In the genomic region with DNA sequence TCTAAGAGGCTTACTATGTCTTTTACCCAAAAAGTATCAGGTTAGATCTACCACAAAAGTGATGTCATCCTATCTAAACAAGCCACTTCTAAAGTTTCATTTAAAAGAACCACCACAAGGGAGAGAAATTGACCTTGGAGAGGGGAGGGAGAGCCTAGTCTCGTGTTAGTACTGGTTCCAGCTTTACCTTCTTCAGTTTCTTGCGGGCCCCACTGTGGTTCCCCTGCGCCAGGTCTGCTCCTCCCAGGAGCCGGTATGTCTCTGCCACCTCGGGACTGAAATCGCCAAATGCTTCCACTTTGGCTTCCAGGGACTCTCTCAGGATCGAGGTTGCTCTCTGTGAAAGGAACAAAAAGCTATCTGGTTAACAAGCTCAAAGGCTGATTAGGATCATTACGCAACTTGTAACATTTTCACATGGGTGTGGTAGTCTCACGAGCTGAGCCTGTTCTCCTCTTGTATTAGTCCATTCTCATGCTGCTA, we compare ENCODE assay signal across 12 cellular contexts. TPM values are rescaled to one million over a fixed set of nuclear protein-coding genes. Genes with fewer than 3 reads are reported as not detected.
DNase-seq lines count a peak whose midpoint lies in the region; ATAC-seq and TF ChIP-seq lines count a peak whose summit lies in the region.
"Had no signal": no experiment of that assay in that cellular context is flagged by ENCODE, and none has a peak within 500 bp of the region (broad histone marks: within the 10 kb centered on the region; RNA-seq: fewer than 3 reads in every experiment).

No MANE protein-coding gene starts in this region.

- CTCF ChIA-PET in HEK293 (lab: Yijun Ruan, JAX): interaction anchor here (1.0 to 1.3 kb wide), 2 partner anchors 30 to 821 kb away, joined by 3 read pairs; no protein-coding TSS in a partner anchor
- CTCF ChIA-PET in CD8-positive, alpha-beta memory T cell (lab: Charles Lee): no interaction called here

- H3K36me3 ChIP-seq in HEK293 (ENCODE audit: control insufficient read depth in 2 of 2, insufficient read depth in 1 of 2, low read length in 2 of 2) (peaks cover 4 to 12% of the 10 kb centered on the region in 2 experiments), esophagus (ENCODE audit: control insufficient read depth in 2 of 2, insufficient read depth in 2 of 2, low read length in 1 of 2) (peaks cover 3 to 8% of the 10 kb centered on the region in 2 donors), psoas muscle (ENCODE audit: insufficient read depth in 1 of 2, low read depth in 1 of 2) (peaks cover 0 to 11% of the 10 kb centered on the region in 2 donors)
- H3K36me3 ChIP-seq in CD8-positive, alpha-beta memory T cell (ENCODE audit: insufficient read depth, low read length): no peaks in the 10 kb centered on the region
- H3K36me3 ChIP-seq: WERI-Rb-1 had no signal

- no peaks in the 10 kb centered on the region for H3K27me3 ChIP-seq in esophagus (ENCODE audit: control insufficient read depth in 1 of 2, insufficient read depth in 2 of 2, low read length in 2 of 2)
- no peaks in the 10 kb centered on the region for H3K27me3 ChIP-seq in psoas muscle (ENCODE audit: insufficient read depth in 3 of 3, low read length in 2 of 3)
- H3K27me3 ChIP-seq in CD8-positive, alpha-beta memory T cell (ENCODE audit: insufficient read depth, low read length, poor library complexity, severe bottlenecking): no peaks in the 10 kb centered on the region

- no peaks in the 10 kb centered on the region for H3K9me3 ChIP-seq in HEK293 (ENCODE audit: control insufficient read depth, insufficient read depth, low read depth, low read length)
- no peaks in the 10 kb centered on the region for H3K9me3 ChIP-seq in esophagus (ENCODE audit: control insufficient read depth in 2 of 2, insufficient read depth in 1 of 2, low read depth in 1 of 2, low read length in 1 of 2)
- no peaks in the 10 kb centered on the region for H3K9me3 ChIP-seq in psoas muscle
- H3K9me3 ChIP-seq in CD8-positive, alpha-beta memory T cell (ENCODE audit: low read length): no peaks in the 10 kb centered on the region

- no peaks in the 10 kb centered on the region for H3K36me3 Mint-ChIP-seq in CD8-positive, alpha-beta memory T cell

- no peak overlapping the region for H3K27ac Mint-ChIP-seq in CD8-positive, alpha-beta memory T cell
- H3K27ac Mint-ChIP-seq: activated T-cell treated with anti-CD3 and anti-CD28 coated beads, Interleukin-2, amount 50 U/mL, for 24 hours had no signal

- H3K27me3 Mint-ChIP-seq in CD8-positive, alpha-beta memory T cell: peaks cover 1 to 16% of the 10 kb centered on the region in 2 donors
- H3K27me3 Mint-ChIP-seq: activated T-cell treated with anti-CD3 and anti-CD28 coated beads, Interleukin-2, amount 50 U/mL, for 24 hours had no signal

- H3K27ac ChIP-seq in HEK293 (ENCODE audit: extremely low read depth, low read depth, low read length) (no peak overlapping the region), esophagus (ENCODE audit: low read depth in 2 of 2, low read length in 1 of 2) (peak overlapping the region; percentile 62 to 85), psoas muscle (no peak overlapping the region)
- H3K27ac ChIP-seq in CD8-positive, alpha-beta memory T cell (ENCODE audit: low read depth, low read length): no peak overlapping the region
- H3K27ac ChIP-seq: WERI-Rb-1 had no signal

- POLR2A ChIA-PET in HEK293 (lab: Yijun Ruan, JAX): no interaction called here
- POLR2A ChIA-PET in CD8-positive, alpha-beta memory T cell (lab: Charles Lee): no interaction called here

- peak overlapping the region in 1 of 7 donors; percentile 7 for H3K4me3 Mint-ChIP-seq in CD8-positive, alpha-beta memory T cell
- H3K4me3 Mint-ChIP-seq: activated T-cell treated with anti-CD3 and anti-CD28 coated beads, Interleukin-2, amount 50 U/mL, for 24 hours had no signal

- no peaks in the 10 kb centered on the region for H3K4me1 Mint-ChIP-seq in CD8-positive, alpha-beta memory T cell

- WGBS in esophagus, 2 donors: 73 to 74% methylated on average over 9 of the region's 9 CpGs
- WGBS in psoas muscle, 3 donors: 67 to 76% (median 68%) methylated on average over 9 of the region's 9 CpGs

- intact Hi-C loops in psoas muscle (cut with DNase I): no loop called here

- DNase-seq in MV-4-11 (lab: John Stamatoyannopoulos, UW): peak; percentile 25
- no peak for DNase-seq in psoas muscle
- no peak for DNase-seq in CD8-positive, alpha-beta memory T cell
- DNase-seq: activated T-cell treated with anti-CD3 and anti-CD28 coated beads, Interleukin-2, amount 50 U/mL, for 24 hours; NCI-H446; RPMI8226; WERI-Rb-1 had no signal

- H3K9me3 Mint-ChIP-seq in CD8-positive, alpha-beta memory T cell: no peaks in the 10 kb centered on the region
- H3K9me3 Mint-ChIP-seq: activated T-cell treated with anti-CD3 and anti-CD28 coated beads, Interleukin-2, amount 50 U/mL, for 24 hours had no signal

- ATAC-seq in psoas muscle: peak in 3 of 4 donors; percentile 27 to 71 (median 32)
- no peak for ATAC-seq in GM18870 (IDR thresholded peaks at IDR 0.05; ENCODE audit: unreplicated experiment)
- no peak for ATAC-seq in GM19351 (IDR thresholded peaks at IDR 0.05; ENCODE audit: unreplicated experiment)
- ATAC-seq: HCT116 had no signal

- TF ChIP-seq CTCF in HEK293 (tag by site-specific recombination; IDR thresholded peaks at IDR 0.05) (no peak), psoas muscle (IDR thresholded peaks at IDR 0.05) (no peak)

- no peak overlapping the region for H3K4me3 ChIP-seq in HEK293 (ENCODE audit: low read depth, low read length)
- H3K4me3 ChIP-seq in esophagus (ENCODE audit: low read depth in 1 of 2, low read length in 2 of 2): no peak overlapping the region
- H3K4me3 ChIP-seq in psoas muscle: no peak overlapping the region
- no peak overlapping the region for H3K4me3 ChIP-seq in CD8-positive, alpha-beta memory T cell (ENCODE audit: low read length)

- H3K4me1 ChIP-seq in HEK293 (ENCODE audit: control insufficient read depth, insufficient read depth, low read length) (peaks cover 8% of the 10 kb centered on the region), esophagus (ENCODE audit: control insufficient read depth in 2 of 2, insufficient read depth in 2 of 2, low read length in 1 of 2) (peaks cover 2% of the 10 kb centered on the region in 2 donors), psoas muscle (no peaks in the 10 kb centered on the region)
- no peaks in the 10 kb centered on the region for H3K4me1 ChIP-seq in CD8-positive, alpha-beta memory T cell (ENCODE audit: insufficient read depth, low read length)

TF ChIP-seq in HEK293, 187 proteins besides CTCF, POLR2A, EP300 and RAD21 (continues in another document):
- no peak for TF ChIP-seq ZNF561 (tag by site-specific recombination; IDR thresholded peaks at IDR 0.05; ENCODE audit: borderline replicate concordance)
- TF ChIP-seq, protein P1, sequence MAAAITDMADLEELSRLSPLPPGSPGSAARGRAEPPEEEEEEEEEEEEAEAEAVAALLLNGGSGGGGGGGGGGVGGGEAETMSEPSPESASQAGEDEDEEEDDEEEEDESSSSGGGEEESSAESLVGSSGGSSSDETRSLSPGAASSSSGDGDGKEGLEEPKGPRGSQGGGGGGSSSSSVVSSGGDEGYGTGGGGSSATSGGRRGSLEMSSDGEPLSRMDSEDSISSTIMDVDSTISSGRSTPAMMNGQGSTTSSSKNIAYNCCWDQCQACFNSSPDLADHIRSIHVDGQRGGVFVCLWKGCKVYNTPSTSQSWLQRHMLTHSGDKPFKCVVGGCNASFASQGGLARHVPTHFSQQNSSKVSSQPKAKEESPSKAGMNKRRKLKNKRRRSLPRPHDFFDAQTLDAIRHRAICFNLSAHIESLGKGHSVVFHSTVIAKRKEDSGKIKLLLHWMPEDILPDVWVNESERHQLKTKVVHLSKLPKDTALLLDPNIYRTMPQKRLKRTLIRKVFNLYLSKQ (tag by site-specific recombination; IDR thresholded peaks at IDR 0.05; ENCODE audit: borderline replicate concordance): no peak
- TF ChIP-seq, protein P2, sequence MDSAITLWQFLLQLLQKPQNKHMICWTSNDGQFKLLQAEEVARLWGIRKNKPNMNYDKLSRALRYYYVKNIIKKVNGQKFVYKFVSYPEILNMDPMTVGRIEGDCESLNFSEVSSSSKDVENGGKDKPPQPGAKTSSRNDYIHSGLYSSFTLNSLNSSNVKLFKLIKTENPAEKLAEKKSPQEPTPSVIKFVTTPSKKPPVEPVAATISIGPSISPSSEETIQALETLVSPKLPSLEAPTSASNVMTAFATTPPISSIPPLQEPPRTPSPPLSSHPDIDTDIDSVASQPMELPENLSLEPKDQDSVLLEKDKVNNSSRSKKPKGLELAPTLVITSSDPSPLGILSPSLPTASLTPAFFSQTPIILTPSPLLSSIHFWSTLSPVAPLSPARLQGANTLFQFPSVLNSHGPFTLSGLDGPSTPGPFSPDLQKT (IDR thresholded peaks at IDR 0.05; ENCODE audit: borderline replicate concordance, low read depth, low read length): no peak
- TF ChIP-seq ZBTB17 (tag by site-specific recombination; IDR thresholded peaks at IDR 0.05): peak; percentile 63; the same call in 1 of the 2 replicates
- TF ChIP-seq ZNF433 (tag by site-specific recombination; IDR thresholded peaks at IDR 0.05; ENCODE audit: low read depth): no peak
- TF ChIP-seq ZIC2 (tag by site-specific recombination; IDR thresholded peaks at IDR 0.05): no peak
- no peak for TF ChIP-seq ZNF792 (tag by site-specific recombination; IDR thresholded peaks at IDR 0.05)
- no peak for TF ChIP-seq ZNF670 (tag by site-specific recombination; IDR thresholded peaks at IDR 0.05; ENCODE audit: low read depth)
- no peak for TF ChIP-seq ZNF776 (tag by site-specific recombination; IDR thresholded peaks at IDR 0.05; ENCODE audit: borderline replicate concordance)
- TF ChIP-seq BCL11A (tag by site-specific recombination; IDR thresholded peaks at IDR 0.05; ENCODE audit: low read depth): no peak
- no peak for TF ChIP-seq ZNF133 (tag by site-specific recombination; IDR thresholded peaks at IDR 0.05)
- TF ChIP-seq, protein P3, sequence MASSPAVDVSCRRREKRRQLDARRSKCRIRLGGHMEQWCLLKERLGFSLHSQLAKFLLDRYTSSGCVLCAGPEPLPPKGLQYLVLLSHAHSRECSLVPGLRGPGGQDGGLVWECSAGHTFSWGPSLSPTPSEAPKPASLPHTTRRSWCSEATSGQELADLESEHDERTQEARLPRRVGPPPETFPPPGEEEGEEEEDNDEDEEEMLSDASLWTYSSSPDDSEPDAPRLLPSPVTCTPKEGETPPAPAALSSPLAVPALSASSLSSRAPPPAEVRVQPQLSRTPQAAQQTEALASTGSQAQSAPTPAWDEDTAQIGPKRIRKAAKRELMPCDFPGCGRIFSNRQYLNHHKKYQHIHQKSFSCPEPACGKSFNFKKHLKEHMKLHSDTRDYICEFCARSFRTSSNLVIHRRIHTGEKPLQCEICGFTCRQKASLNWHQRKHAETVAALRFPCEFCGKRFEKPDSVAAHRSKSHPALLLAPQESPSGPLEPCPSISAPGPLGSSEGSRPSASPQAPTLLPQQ (tag by site-specific recombination; IDR thresholded peaks at IDR 0.05): peak; percentile 92
- no peak for TF ChIP-seq ZNF701 (tag by site-specific recombination; IDR thresholded peaks at IDR 0.05)

RNA-seq across cellular contexts. Expression of a gene that starts 51.1 kb away (rescaled TPM):
- 10 to 100 TPM; 20.3 to 40.8 TPM for polyA plus RNA-seq in esophagus
- total RNA-seq in psoas muscle: 100 to 1,000 TPM; 288 to 380 (median 349) TPM
- 100 to 1,000 TPM in 2 of 3 donors, 10 to 100 TPM in 1; 77.5 to 291 (median 121) TPM for polyA plus RNA-seq in psoas muscle
- 1 to 10 TPM; 2.3 to 2.4 TPM for total RNA-seq in CD8-positive, alpha-beta memory T cell
- 0.56 TPM for polyA plus RNA-seq in CD8-positive, alpha-beta memory T cell

Comparison
In these comparisons a context has a peak if more than half of its experiments do, and no peak if none do; other contexts are left out.
1. H3K27ac ChIP-seq: peak in esophagus (2 of 2); none in HEK293 (single experiment), psoas muscle (single experiment) and CD8-positive, alpha-beta memory T cell (single experiment).
2. ATAC-seq: peak in psoas muscle (3 of 4); none in GM18870 (single experiment) and GM19351 (single experiment).
3. RNA of a gene that starts 51.1 kb away (polyA plus RNA-seq): 77.5 to 291 TPM in psoas muscle and 20.3 to 40.8 TPM in esophagus; 0.56 TPM in CD8-positive, alpha-beta memory T cell (single experiment); every median in the first group is over 10 times any median in the second.